ENCODE assay signal across 1 cellular context in the genomic region with DNA sequence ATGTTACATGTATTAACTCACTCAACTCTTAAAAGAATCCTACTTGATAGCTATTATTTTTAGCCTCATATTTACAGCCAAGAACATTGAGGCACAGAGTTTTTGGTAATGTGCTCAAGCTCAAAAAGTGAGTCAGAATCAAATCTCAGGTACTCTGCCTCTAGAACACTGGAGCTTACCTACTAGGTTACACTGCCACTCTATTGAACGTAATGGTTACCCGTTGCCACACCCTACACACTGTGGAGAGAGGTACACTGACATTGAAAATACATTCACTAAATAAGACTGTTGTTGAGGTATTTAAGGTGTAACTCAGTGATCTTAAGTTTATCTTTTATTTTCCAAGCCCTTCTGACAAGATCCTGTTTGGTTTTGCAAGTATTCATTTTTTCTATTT.
TF ChIP-seq lines count a peak whose summit lies in the region.

No MANE protein-coding gene starts in this region.

TF ChIP-seq in A549, 52 proteins besides CTCF, POLR2A, EP300 and RAD21 (continued from another document):
- TF ChIP-seq BCL3 (IDR thresholded peaks at IDR 0.05) (no peak), CEBPB (IDR thresholded peaks at IDR 0.05) (no peak), SMC3 (IDR thresholded peaks at IDR 0.05) (no peak), RFX5 (IDR thresholded peaks at IDR 0.05) (no peak)
TF ChIP-seq in A549: peak in this region for 0.
